Comparison of ENCODE assay signal across 10 cellular contexts in genomic region chrX:53239474-53239873, GRCh38. TPM values are rescaled to one million over a fixed set of nuclear protein-coding genes. Genes with fewer than 3 reads are reported as not detected.
DNase-seq lines count a peak whose midpoint lies in the region; ATAC-seq, FAIRE-seq and TF ChIP-seq lines count a peak whose summit lies in the region.
"Had no signal": no experiment of that assay in that cellular context is flagged by ENCODE, and none has a peak within 500 bp of the region (broad histone marks: within the 10 kb centered on the region; RNA-seq: fewer than 3 reads in every experiment).

No MANE protein-coding gene starts in this region.

- CTCF ChIA-PET in activated CD4-positive, alpha-beta T cell treated with anti-CD3 and anti-CD28 coated beads for 36 hours (lab: Charles Lee) = interaction anchor here (0.6 to 3.0 kb wide), 19 partner anchors 12 to 244 kb away, joined by 3 to 12 read pairs (median 4); partner anchors contain the start of genes RIBC1 and SMC1A
- CTCF ChIA-PET in K562 (lab: Yijun Ruan, JAX; ENCODE audit: low intra/inter-chr PET ratio) = no interaction called here

- H2AFZ ChIP-seq in K562 (ENCODE audit: low read depth, low read length) = no peak overlapping the region

- H3K4me1 Mint-ChIP-seq in activated CD4-positive, alpha-beta T cell treated with anti-CD3 and anti-CD28 coated beads for 36 hours = peaks cover 6% of the 10 kb centered on the region
- peaks cover 12% of the 10 kb centered on the region for H3K4me1 Mint-ChIP-seq in stimulated activated effector memory CD8-positive, alpha-beta T cell treated with anti-CD3 and anti-CD28 coated beads, Interleukin-12 subunit alpha, Interleukin-12 subunit beta, amount 100 ng/mL, for 72 hours

- H3K79me2 ChIP-seq in K562 (ENCODE audit: control insufficient read depth, insufficient read depth, low read length) = no peaks in the 10 kb centered on the region

- POLR2A ChIA-PET in activated CD4-positive, alpha-beta T cell treated with anti-CD3 and anti-CD28 coated beads for 36 hours (lab: Charles Lee) = interaction anchor here (0.5 to 0.8 kb wide), 2 partner anchors 14 to 20 kb away, joined by 3 to 4 read pairs; no protein-coding TSS in a partner anchor
- POLR2A ChIA-PET in K562 (lab: Yijun Ruan, JAX) = interaction anchor here (0.5 to 1.6 kb wide), 7 partner anchors 10 to 1009 kb away, joined by 3 to 6 read pairs (median 3); no protein-coding TSS in a partner anchor

- H3K4me3 Mint-ChIP-seq in activated CD4-positive, alpha-beta T cell treated with anti-CD3 and anti-CD28 coated beads for 36 hours = peak overlapping the region; percentile 27
- H3K4me3 Mint-ChIP-seq in stimulated activated effector memory CD8-positive, alpha-beta T cell treated with anti-CD3 and anti-CD28 coated beads, Interleukin-12 subunit alpha, Interleukin-12 subunit beta, amount 100 ng/mL, for 72 hours = no peak overlapping the region

- 78% methylated on average over 5 of the region's 6 CpGs for WGBS in K562 (ENCODE audit: insufficient coverage, low coverage, missing lambda C conversion rate)

- H3K9me1 ChIP-seq in K562 (ENCODE audit: control insufficient read depth, insufficient read depth, low read length) = no peaks in the 10 kb centered on the region

- H3K9me3 Mint-ChIP-seq in activated CD4-positive, alpha-beta T cell treated with anti-CD3 and anti-CD28 coated beads for 36 hours (ENCODE audit: low read depth) = no peaks in the 10 kb centered on the region
- H3K9me3 Mint-ChIP-seq in stimulated activated effector memory CD8-positive, alpha-beta T cell treated with anti-CD3 and anti-CD28 coated beads, Interleukin-12 subunit alpha, Interleukin-12 subunit beta, amount 100 ng/mL, for 72 hours = no peaks in the 10 kb centered on the region

- in situ Hi-C loops in K562 (cut with MboI) (no loop called here), GM13976 (cut with MboI; ENCODE audit: low sequenced_read_pairs, unreplicated experiment) (no loop called here)

- TF ChIP-seq CTCF in K562 (IDR thresholded peaks at IDR 0.05 in 2 of 3, conservative IDR thresholded peaks at IDR 0.05 in 1 of 3; ENCODE audit: insufficient read depth in 2 of 3, low read depth in 1 of 3, low read length in 3 of 3) = peak in 2 of 3 experiments; percentile 31 to 37; a peak in 2 of 6 replicates
- no peak for TF ChIP-seq CTCF in GM13976 (IDR thresholded peaks at IDR 0.05; ENCODE audit: borderline replicate concordance, control extremely low read depth, extremely low read depth, insufficient read depth, missing control alignments)

- H3K4me2 ChIP-seq in K562 (ENCODE audit: insufficient read depth, low read length) = no peak overlapping the region
- H3K4me2 ChIP-seq: BLaER1 had no signal

- no peak overlapping the region for H3K9ac ChIP-seq in K562 (ENCODE audit: insufficient read depth in 1 of 2, low read depth in 2 of 2, low read length in 2 of 2)
- H3K9ac ChIP-seq: BLaER1 had no signal

- no peaks in the 10 kb centered on the region; the same call in 1 of the 2 replicates for H4K20me1 ChIP-seq in K562 (replicated peaks; ENCODE audit: control insufficient read depth, insufficient read depth, low read length)

- no peaks in the 10 kb centered on the region for H3K9me3 ChIP-seq in K562 (replicated peaks; ENCODE audit: control insufficient read depth, insufficient read depth, low read depth, low read length)
- H3K9me3 ChIP-seq: BLaER1 had no signal

- TF ChIP-seq RAD21 in K562 (CRISPR knock-in tag; conservative IDR thresholded peaks at IDR 0.05 in 1 of 2, IDR thresholded peaks at IDR 0.05 in 1 of 2) = no peak

- no peak overlapping the region for H3K27ac Mint-ChIP-seq in activated CD4-positive, alpha-beta T cell treated with anti-CD3 and anti-CD28 coated beads for 36 hours
- no peak overlapping the region for H3K27ac Mint-ChIP-seq in stimulated activated effector memory CD8-positive, alpha-beta T cell treated with anti-CD3 and anti-CD28 coated beads, Interleukin-12 subunit alpha, Interleukin-12 subunit beta, amount 100 ng/mL, for 72 hours

- H3K4me1 ChIP-seq in K562 (replicated peaks in 1 of 2; ENCODE audit: control insufficient read depth in 2 of 2, insufficient read depth in 2 of 2, low read length in 2 of 2) = 0 out of 5 replicates have a peak, but pooled peaks cover 0 to under 1% of the 10 kb centered on the region in 2 experiments

- no peak overlapping the region for H3K27ac ChIP-seq in K562 (ENCODE audit: extremely low read depth, low read depth, low read length)
- H3K27ac ChIP-seq: BLaER1 had no signal

- H3K27me3 ChIP-seq in K562 (ENCODE audit: control insufficient read depth in 2 of 2, insufficient read depth in 2 of 2, low read length in 2 of 2) = no peaks in the 10 kb centered on the region

- no peak overlapping the region for H3K4me3 ChIP-seq in K562
- H3K4me3 ChIP-seq: BLaER1 had no signal

- intact Hi-C loops in activated CD4-positive, alpha-beta T cell treated with anti-CD3 and anti-CD28 coated beads for 36 hours (cut with DNase I, micrococcal nuclease) = no loop called here
- intact Hi-C loops in K562 (cut with micrococcal nuclease) = no loop called here

- DNase-seq in activated CD4-positive, alpha-beta T cell treated with anti-CD3 and anti-CD28 coated beads for 36 hours = peak; percentile 89
- DNase-seq in activated CD4-positive, alpha-beta T cell treated with anti-CD3 and anti-CD28 coated beads for 1 hour = no peak
- peak; percentile 31 for DNase-seq in SHP77 (lab: John Stamatoyannopoulos, UW)
- DNase-seq in K562 (ENCODE audit: extremely low read depth in 1 of 4, low spot score in 3 of 4) = peak in 3 of 4 experiments; percentile 36 to 44 (median 41)
- DNase-seq in stimulated activated effector memory CD8-positive, alpha-beta T cell treated with anti-CD3 and anti-CD28 coated beads, Interleukin-12 subunit alpha, Interleukin-12 subunit beta, amount 100 ng/mL, for 72 hours (ENCODE audit: low spot score in 2 of 2) = peak in 1 of 2 donors; percentile 52
- DNase-seq in GM13976 (ENCODE audit: low spot score) = no peak
- DNase-seq in H4 (ENCODE audit: low spot score) = no peak
- DNase-seq: NCI-H774 had no signal

- peaks cover 49% of the 10 kb centered on the region; the same call in 2 of the 3 replicates for H3K36me3 ChIP-seq in K562 (ENCODE audit: control insufficient read depth, insufficient read depth, low read length)

- no peak for TF ChIP-seq EP300 in K562 (IDR thresholded peaks at IDR 0.05; ENCODE audit: low read length)

- BruUV-seq in K562 (replicated peaks; lab: Mats Ljungman, UMichigan) = no TSS peak

- peak; percentile 98 for ATAC-seq in activated CD4-positive, alpha-beta T cell treated with anti-CD3 and anti-CD28 coated beads for 36 hours
- ATAC-seq in K562 (peak; percentile 87), HG03045 (IDR thresholded peaks at IDR 0.05; ENCODE audit: unreplicated experiment) (no peak)
- peak; percentile 65 for ATAC-seq in stimulated activated effector memory CD8-positive, alpha-beta T cell treated with anti-CD3 and anti-CD28 coated beads, Interleukin-12 subunit alpha, Interleukin-12 subunit beta, amount 100 ng/mL, for 72 hours

- FAIRE-seq in K562 (lab: Jason Lieb, UNC) = no peak

- no peaks in the 10 kb centered on the region for H3K27me3 Mint-ChIP-seq in activated CD4-positive, alpha-beta T cell treated with anti-CD3 and anti-CD28 coated beads for 36 hours

- no peak for TF ChIP-seq POLR2A in K562 (conservative IDR thresholded peaks at IDR 0.05)

- no peaks in the 10 kb centered on the region for H3K36me3 Mint-ChIP-seq in activated CD4-positive, alpha-beta T cell treated with anti-CD3 and anti-CD28 coated beads for 36 hours (ENCODE audit: low read depth)
- no peaks in the 10 kb centered on the region for H3K36me3 Mint-ChIP-seq in stimulated activated effector memory CD8-positive, alpha-beta T cell treated with anti-CD3 and anti-CD28 coated beads, Interleukin-12 subunit alpha, Interleukin-12 subunit beta, amount 100 ng/mL, for 72 hours

RNA-seq across cellular contexts. Expression of gene KDM5C, which starts 14.5 kb away (rescaled TPM):
- total RNA-seq in activated CD4-positive, alpha-beta T cell treated with anti-CD3 and anti-CD28 coated beads for 36 hours = 10 to 100 TPM; 84.6 to 96.5 TPM
- total RNA-seq in K562 (2011; cell fraction: chromatin; rRNA removed; ENCODE audit: low replicate concordance) = 402 and 573 TPM in 2 replicates
- total RNA-seq in K562 (2011; cell fraction: nucleolus; rRNA removed) = 257 and 272 TPM in 2 replicates
- total RNA-seq in K562 (2011; cell fraction: nucleoplasm; rRNA removed) = 184 and 231 TPM in 2 replicates
- total RNA-seq in K562 (2014; rRNA removed) = 61.1 and 82.1 TPM in 2 replicates
- 44.5 and 53.1 TPM in 2 replicates for total RNA-seq in K562 (2014; rRNA removed; fragmentation: Illumina TruSeq; extraction: Trizol)
- 41.4 and 43.4 TPM in 2 replicates for total RNA-seq in K562 (2015; rRNA removed; fragmentation: Illumina TruSeq; extraction: Trizol)
- total RNA-seq in K562 (2021) = 110 and 136 TPM in 2 replicates
- 52.4 and 82.6 TPM in 2 replicates for polyA plus RNA-seq in K562 (2011; rRNA removed)
- 45.7 and 53.1 TPM in 2 replicates for polyA plus RNA-seq in K562 (2011; cell fraction: cytosol; rRNA removed)
- polyA plus RNA-seq in K562 (2011; cell fraction: nucleus; rRNA removed) = 311 and 369 TPM in 2 replicates
- 64.3 and 71.8 TPM in 2 replicates for polyA plus RNA-seq in K562 (2012)
- 59.1 and 66.6 TPM in 2 replicates for polyA plus RNA-seq in K562 (2014; fragmentation: Illumina TruSeq; extraction: Trizol)
- under 1 TPM; 0.62 to 0.83 TPM for polyA plus RNA-seq in K562 (2014; fragmentation: Nextera tagmentation; extraction: Ambion mirVana)
- polyA plus RNA-seq in K562 (2014; rRNA removed) = 44.0 and 64.7 TPM in 2 replicates
- polyA minus RNA-seq in K562 (2011; rRNA and poly(A)+ RNA removed) = 81.5 and 92.7 TPM in 2 replicates
- polyA minus RNA-seq in K562 (2011; cell fraction: cytosol; rRNA and poly(A)+ RNA removed) = 71.3 and 80.0 TPM in 2 replicates
- polyA minus RNA-seq in K562 (2011; cell fraction: nucleus; rRNA and poly(A)+ RNA removed) = 113 and 144 TPM in 2 replicates
- total RNA-seq in H4 (2014; rRNA removed; shearing (Covaris generic)) = 62.1 and 89.6 TPM in 2 replicates

RNA-seq across cellular contexts. Expression of gene IQSEC2, which starts 41.9 kb away (rescaled TPM):
- total RNA-seq in activated CD4-positive, alpha-beta T cell treated with anti-CD3 and anti-CD28 coated beads for 36 hours = under 1 TPM; 0.21 TPM
- 57.2 and 111 TPM in 2 replicates for total RNA-seq in K562 (2011; cell fraction: chromatin; rRNA removed; ENCODE audit: low replicate concordance)
- 39.6 and 44.2 TPM in 2 replicates for total RNA-seq in K562 (2011; cell fraction: nucleolus; rRNA removed)
- 63.2 and 85.5 TPM in 2 replicates for total RNA-seq in K562 (2011; cell fraction: nucleoplasm; rRNA removed)
- 18.9 and 20.1 TPM in 2 replicates for total RNA-seq in K562 (2014; rRNA removed)
- 12.3 TPM in 2 replicates for total RNA-seq in K562 (2014; rRNA removed; fragmentation: Illumina TruSeq; extraction: Trizol)
- total RNA-seq in K562 (2015; rRNA removed; fragmentation: Illumina TruSeq; extraction: Trizol) = 10.5 and 11.5 TPM in 2 replicates
- total RNA-seq in K562 (2021) = 35.9 and 41.8 TPM in 2 replicates
- polyA plus RNA-seq in K562 (2011; rRNA removed) = 23.9 and 25.8 TPM in 2 replicates
- 17.7 and 23.5 TPM in 2 replicates for polyA plus RNA-seq in K562 (2011; cell fraction: cytosol; rRNA removed)
- 55.7 and 92.8 TPM in 2 replicates for polyA plus RNA-seq in K562 (2011; cell fraction: nucleus; rRNA removed)
- 24.4 and 70.9 TPM in 2 replicates for polyA plus RNA-seq in K562 (2012)
- 31.4 and 32.8 TPM in 2 replicates for polyA plus RNA-seq in K562 (2014; fragmentation: Illumina TruSeq; extraction: Trizol)
- polyA plus RNA-seq in K562 (2014; fragmentation: Nextera tagmentation; extraction: Ambion mirVana) = 1 to 10 TPM; 2.7 to 2.8 TPM
- polyA plus RNA-seq in K562 (2014; rRNA removed) = 25.6 and 29.4 TPM in 2 replicates
- 14.2 and 18.2 TPM in 2 replicates for polyA minus RNA-seq in K562 (2011; rRNA and poly(A)+ RNA removed)
- 16.8 and 18.3 TPM in 2 replicates for polyA minus RNA-seq in K562 (2011; cell fraction: cytosol; rRNA and poly(A)+ RNA removed)
- 32.3 and 34.9 TPM in 2 replicates for polyA minus RNA-seq in K562 (2011; cell fraction: nucleus; rRNA and poly(A)+ RNA removed)
- total RNA-seq in H4 (2014; rRNA removed; shearing (Covaris generic)) = 9.3 and 11.9 TPM in 2 replicates

Comparison
In these comparisons a context has a peak if more than half of its experiments do, and no peak if none do; other contexts are left out.
1. DNase-seq: peak in activated CD4-positive, alpha-beta T cell treated with anti-CD3 and anti-CD28 coated beads for 36 hours (single experiment), SHP77 (2 of 2) and K562 (3 of 4); none in activated CD4-positive, alpha-beta T cell treated with anti-CD3 and anti-CD28 coated beads for 1 hour (single experiment), GM13976 (single experiment) and H4 (single experiment).